Comparison of ENCODE assay signal across 12 cellular contexts in the genomic region with DNA sequence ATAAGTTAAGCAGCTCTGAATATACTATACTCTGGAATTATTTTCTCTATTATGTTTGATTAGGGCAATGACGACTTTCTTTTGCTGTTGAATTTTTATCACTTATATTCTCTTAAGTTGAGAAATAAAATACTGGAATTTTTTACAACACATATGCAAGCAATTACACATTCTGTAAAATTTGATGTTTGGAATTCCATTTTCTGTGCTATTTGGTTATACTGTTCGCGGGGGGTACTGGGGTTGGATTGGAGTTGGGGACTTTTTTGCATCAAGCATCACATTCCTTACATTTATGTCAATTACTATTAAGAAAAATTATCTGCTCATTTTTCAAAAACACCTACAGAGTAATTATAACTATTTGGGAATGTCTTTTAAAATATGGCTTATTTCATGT. TPM values are rescaled to one million over a fixed set of nuclear protein-coding genes. Genes with fewer than 3 reads are reported as not detected.
DNase-seq lines count a peak whose midpoint lies in the region; ATAC-seq and TF ChIP-seq lines count a peak whose summit lies in the region.
"Had no signal": no experiment of that assay in that cellular context is flagged by ENCODE, and none has a peak within 500 bp of the region (broad histone marks: within the 10 kb centered on the region; RNA-seq: fewer than 3 reads in every experiment).

No MANE protein-coding gene starts in this region.

- H3K36me3 ChIP-seq in heart left ventricle (no peaks in the 10 kb centered on the region), upper lobe of right lung (no peaks in the 10 kb centered on the region)

- H3K4me3 Mint-ChIP-seq in endothelial cell (ENCODE audit: unreplicated experiment) (peak overlapping the region; percentile 93), nephron (peak overlapping the region; percentile 91 to 95 (median 92))

- intact Hi-C loops in heart left ventricle (cut with DNase I) (loop anchor here in 3 of 10 donors (5.0 to 10.0 kb wide), 3 partner anchors 60 to 107 kb away; no protein-coding TSS in a partner anchor), left ventricle myocardium superior (cut with micrococcal nuclease) (no loop called here), upper lobe of right lung (cut with DNase I) (no loop called here)

- no peak for DNase-seq in heart left ventricle
- DNase-seq in left ventricle myocardium superior: no peak
- no peak for DNase-seq in endothelial cell (ENCODE audit: low spot score)
- DNase-seq in upper lobe of right lung: no peak
- DNase-seq in NCI-H2081 treated with DMSO at 0.1 percent for 48 hours (lab: John Stamatoyannopoulos, UW): no peak
- no peak for DNase-seq in central memory CD4-positive, alpha-beta T cell
- DNase-seq in globus pallidus (ENCODE audit: low spot score): no peak
- DNase-seq: DMS79 treated with DMSO at 0.1 percent for 48 hours, glutamatergic neuron, midbrain, NCI-H526 treated with DMSO at 0.1 percent for 48 hours had no signal

- peak overlapping the region; percentile 1 to 75 (median 54) for H3K4me3 ChIP-seq in heart left ventricle
- peak overlapping the region; percentile 51 for H3K4me3 ChIP-seq in upper lobe of right lung

- H3K27ac Mint-ChIP-seq in endothelial cell (ENCODE audit: unreplicated experiment) (peak overlapping the region; percentile 80), nephron (peak overlapping the region; percentile 42 to 96 (median 87))

- H3K27ac ChIP-seq in heart left ventricle (peak overlapping the region in 6 of 12 donors; percentile 1 to 83 (median 25)), upper lobe of right lung (no peak overlapping the region)

- 71 to 80% (median 72%) methylated on average over 3 of the region's 3 CpGs for WGBS in heart left ventricle, 4 donors

- ATAC-seq in heart left ventricle: no peak
- ATAC-seq in left ventricle myocardium superior: no peak
- no peak for ATAC-seq in upper lobe of right lung

- H3K27me3 ChIP-seq in heart left ventricle (no peaks in the 10 kb centered on the region), upper lobe of right lung (no peaks in the 10 kb centered on the region)

- H3K4me1 ChIP-seq in heart left ventricle (peaks cover 0 to 6% (median 0%) of the 10 kb centered on the region in 12 donors), upper lobe of right lung (no peaks in the 10 kb centered on the region)

- no peaks in the 10 kb centered on the region for H3K36me3 Mint-ChIP-seq in endothelial cell (ENCODE audit: low read depth, unreplicated experiment)
- H3K36me3 Mint-ChIP-seq in nephron (ENCODE audit: low read depth): no peaks in the 10 kb centered on the region

- H3K27me3 Mint-ChIP-seq in endothelial cell (ENCODE audit: unreplicated experiment) (no peaks in the 10 kb centered on the region), nephron (ENCODE audit: low read depth) (no peaks in the 10 kb centered on the region)

- H3K4me1 Mint-ChIP-seq in endothelial cell (ENCODE audit: unreplicated experiment) (peaks cover 32% of the 10 kb centered on the region), nephron (peaks cover 27% of the 10 kb centered on the region)

- TF ChIP-seq CTCF in heart left ventricle (IDR thresholded peaks at IDR 0.05): no peak
- no peak for TF ChIP-seq CTCF in endothelial cell (IDR thresholded peaks at IDR 0.05; ENCODE audit: unreplicated experiment)
- no peak for TF ChIP-seq CTCF in nephron (IDR thresholded peaks at IDR 0.05; ENCODE audit: unreplicated experiment in 3 of 3)
- TF ChIP-seq CTCF in upper lobe of right lung (IDR thresholded peaks at IDR 0.05): no peak

- H3K9me3 Mint-ChIP-seq in endothelial cell (ENCODE audit: unreplicated experiment) (no peaks in the 10 kb centered on the region), nephron (no peaks in the 10 kb centered on the region)

- H3K9me3 ChIP-seq in heart left ventricle: peaks cover 0 to 6% (median 0%) of the 10 kb centered on the region in 12 donors
- no peaks in the 10 kb centered on the region for H3K9me3 ChIP-seq in upper lobe of right lung

- no peak for TF ChIP-seq POLR2A in heart left ventricle (IDR thresholded peaks at IDR 0.05)

RNA-seq across cellular contexts. Expression of gene COL5A2, which starts 2.1 kb away (rescaled TPM):
- total RNA-seq in heart left ventricle: 10 to 100 TPM in 5 of 9 donors, 1 to 10 TPM in 4; 7.2 to 61.1 (median 12.4) TPM
- 10 to 100 TPM in 1 of 2 donors, 1 to 10 TPM in 1; 4.4 to 22.0 TPM for polyA plus RNA-seq in heart left ventricle
- 8.1 TPM for total RNA-seq in left ventricle myocardium superior
- 243 TPM for total RNA-seq in endothelial cell (ENCODE audit: unreplicated experiment)
- 29.8 TPM for total RNA-seq in upper lobe of right lung
